Comparison of ENCODE assay signal across 2 cellular contexts in genomic region chr16:56939801-56940200, GRCh38.
TF ChIP-seq lines count a peak whose summit lies in the region.

No MANE protein-coding gene starts in this region.

TF ChIP-seq in HepG2, 621 proteins besides CTCF, POLR2A, EP300 and RAD21:
- TF ChIP-seq POLR2AphosphoS5 (IDR thresholded peaks at IDR 0.05; ENCODE audit: low read depth, low read length) (peak; percentile 42; the same call in 1 of the 2 replicates), RORA (CRISPR knock-in tag; IDR thresholded peaks at IDR 0.05) (no peak), RBM22 (optimal IDR thresholded peaks at IDR 0.05; ENCODE audit: low read length) (peak; percentile 61), RBFOX2 (IDR thresholded peaks at IDR 0.05; ENCODE audit: low read depth, low read length) (peak; percentile 62; the same call in 1 of the 2 replicates), ZNF577 (CRISPR knock-in tag; IDR thresholded peaks at IDR 0.05; ENCODE audit: borderline replicate concordance, low read depth) (no peak)

TF ChIP-seq in GM12878, 131 proteins besides CTCF, POLR2A, EP300 and RAD21:
- 0 out of 2 replicates have a peak, but pooled peaks have one; percentile 4 for TF ChIP-seq POLR2AphosphoS5 (IDR thresholded peaks at IDR 0.05; ENCODE audit: low read length)
- 0 out of 2 replicates have a peak, but pooled peaks have one; percentile 12 for TF ChIP-seq TCF12 (IDR thresholded peaks at IDR 0.05; ENCODE audit: low read depth, low read length)
- peak; percentile 52; the same call in 1 of the 2 replicates for TF ChIP-seq BACH1 (IDR thresholded peaks at IDR 0.05; ENCODE audit: borderline replicate concordance)
- peak; percentile 28; the same call in 1 of the 2 replicates for TF ChIP-seq RUNX3 (IDR thresholded peaks at IDR 0.05; ENCODE audit: low read length)
- TF ChIP-seq CBX5 (IDR thresholded peaks at IDR 0.05; ENCODE audit: low read depth), result no peak
- peak; percentile 67; the same call in 1 of the 2 replicates for TF ChIP-seq PKNOX1 (IDR thresholded peaks at IDR 0.05)
